In the genomic region with DNA sequence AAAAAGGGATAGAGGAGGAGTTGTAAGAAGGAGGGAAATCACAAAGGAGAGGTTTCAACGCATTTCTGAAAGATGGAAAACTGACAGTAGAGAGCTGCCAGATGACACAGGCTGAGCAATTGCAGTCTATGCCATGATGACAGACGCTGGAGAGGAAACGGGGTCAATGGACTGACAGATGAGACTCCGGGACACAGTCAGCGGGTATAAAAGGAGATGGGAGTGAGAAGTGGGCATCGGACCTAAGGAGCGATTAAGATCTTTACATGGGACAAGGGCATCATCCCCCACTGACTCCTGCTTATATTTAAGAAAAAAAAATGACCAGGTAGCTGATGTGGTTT, we compare ENCODE assay signal across 1 cellular context.
TF ChIP-seq lines count a peak whose summit lies in the region.

No MANE protein-coding gene starts in this region.

TF ChIP-seq in HCT116, 20 proteins besides CTCF, POLR2A, EP300 and RAD21 (continued from another document):
- TF ChIP-seq FOSL1 (IDR thresholded peaks at IDR 0.05; ENCODE audit: low read depth), result no peak
- TF ChIP-seq, protein P1, sequence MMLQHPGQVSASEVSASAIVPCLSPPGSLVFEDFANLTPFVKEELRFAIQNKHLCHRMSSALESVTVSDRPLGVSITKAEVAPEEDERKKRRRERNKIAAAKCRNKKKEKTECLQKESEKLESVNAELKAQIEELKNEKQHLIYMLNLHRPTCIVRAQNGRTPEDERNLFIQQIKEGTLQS (IDR thresholded peaks at IDR 0.05), result no peak
- TF ChIP-seq POLR2AphosphoS5 (IDR thresholded peaks at IDR 0.05; ENCODE audit: low read depth, low read length), result no peak
- TF ChIP-seq SRF (IDR thresholded peaks at IDR 0.05; ENCODE audit: low read depth), result no peak
